Comparison of ENCODE assay signal across 22 cellular contexts in genomic region chr4:151436093-151436518, GRCh38. TPM values are rescaled to one million over a fixed set of nuclear protein-coding genes. Genes with fewer than 3 reads are reported as not detected.
DNase-seq lines count a peak whose midpoint lies in the region; TF ChIP-seq lines count a peak whose summit lies in the region.
"Had no signal": no experiment of that assay in that cellular context is flagged by ENCODE, and none has a peak within 500 bp of the region (broad histone marks: within the 10 kb centered on the region; RNA-seq: fewer than 3 reads in every experiment).

No MANE protein-coding gene starts in this region.

- peaks cover 7% of the 10 kb centered on the region; the same call in 1 of the 2 replicates for H3F3A ChIP-seq in GM23248 (ENCODE audit: insufficient read depth)

- 67 to 72% methylated on average over 4 of the region's 4 CpGs for WGBS in GM23248 (ENCODE audit: low coverage in 1 of 2, low lambda C conversion rate in 2 of 2, missing lambda C conversion rate in 2 of 2), 2 experiments

- H3K9ac ChIP-seq in GM23248: no peak overlapping the region

- H3K27me3 Mint-ChIP-seq in CD4-positive, alpha-beta memory T cell: peaks cover 3 to 6% of the 10 kb centered on the region in 2 donors

- no peaks in the 10 kb centered on the region for H3K4me1 Mint-ChIP-seq in CD4-positive, alpha-beta memory T cell
- H3K4me1 Mint-ChIP-seq: B cell had no signal

- H3K27me3 ChIP-seq in GM23248 (replicated peaks; ENCODE audit: insufficient read depth): no peaks in the 10 kb centered on the region
- H3K27me3 ChIP-seq in osteoblast (ENCODE audit: insufficient read depth, low read length): no peaks in the 10 kb centered on the region
- no peaks in the 10 kb centered on the region for H3K27me3 ChIP-seq in CD4-positive, alpha-beta memory T cell (ENCODE audit: insufficient read depth, low read length)
- H3K27me3 ChIP-seq: spleen had no signal

- H3K9me3 Mint-ChIP-seq in CD4-positive, alpha-beta memory T cell: peaks cover 0 to 3% (median 0%) of the 10 kb centered on the region in 8 donors
- H3K9me3 Mint-ChIP-seq: activated CD8-positive, alpha-beta T cell treated with anti-CD3 and anti-CD28 coated beads for 36 hours had no signal

- H2AFZ ChIP-seq in GM23248: peak overlapping the region; percentile 3; the same call in 1 of the 2 replicates
- H2AFZ ChIP-seq in osteoblast (ENCODE audit: low read length): peak overlapping the region; percentile 19

- POLR2A ChIA-PET in CD4-positive, alpha-beta memory T cell (lab: Charles Lee; ENCODE audit: partially characterized antibody): no interaction called here

- H3K79me2 ChIP-seq in GM23248 (ENCODE audit: insufficient read depth) (no peaks in the 10 kb centered on the region), osteoblast (ENCODE audit: insufficient read depth, low read length) (no peaks in the 10 kb centered on the region)

- no peak overlapping the region for H3K4me3 ChIP-seq in GM23248
- no peak overlapping the region for H3K4me3 ChIP-seq in osteoblast (ENCODE audit: insufficient read depth, low read length)
- H3K4me3 ChIP-seq in foreskin fibroblast (ENCODE audit: low read depth in 1 of 2, low read length in 2 of 2): no peak overlapping the region
- H3K4me3 ChIP-seq in CD4-positive, alpha-beta memory T cell (ENCODE audit: low read length in 2 of 2): no peak overlapping the region
- H3K4me3 ChIP-seq: GM12878, spleen had no signal

- no peaks in the 10 kb centered on the region for H3K9me2 ChIP-seq in GM23248 (ENCODE audit: insufficient read depth)

- CTCF ChIA-PET in CD4-positive, alpha-beta memory T cell (lab: Charles Lee; ENCODE audit: partially characterized antibody): no interaction called here

- intact Hi-C loops in CD4-positive, alpha-beta memory T cell (cut with micrococcal nuclease): no loop called here

- no peak for TF ChIP-seq CTCF in osteoblast (IDR thresholded peaks at IDR 0.05; ENCODE audit: extremely low read depth, low read depth, low read length)
- no peak for TF ChIP-seq CTCF in foreskin fibroblast (IDR thresholded peaks at IDR 0.05; ENCODE audit: low read depth, low read length)

- no peak for DNase-seq in GM23248
- peak; percentile 77 for DNase-seq in NCI-H526 treated with DMSO at 0.1 percent for 48 hours (lab: John Stamatoyannopoulos, UW)
- peak; percentile 57 for DNase-seq in fibroblast of peridontal ligament (ENCODE audit: extremely low read depth)
- DNase-seq in osteoblast (ENCODE audit: insufficient read length, low spot score, missing footprints): peak; percentile 32
- no peak for DNase-seq in foreskin fibroblast
- no peak for DNase-seq in CD4-positive, alpha-beta memory T cell
- no peak for DNase-seq in activated effector memory CD4-positive, alpha-beta T cell treated with Interleukin-2 at 50 U/mL for 16 hours
- no peak for DNase-seq in putamen (ENCODE audit: low spot score)
- DNase-seq: activated CD8-positive, alpha-beta T cell treated with anti-CD3 and anti-CD28 coated beads for 36 hours; activated T-cell treated with anti-CD3 and anti-CD28 coated beads, Interleukin-2, amount 50 U/mL, for 48 hours; DMS 273 treated with DMSO at 0.1 percent for 48 hours; GF-D8; NCI-H146; NCI-H510A treated with DMSO at 0.1 percent for 48 hours; spleen; stimulated activated CD8-positive, alpha-beta memory T cell treated with anti-CD3 and anti-CD28 coated beads, Interleukin-4, amount 100 ng/mL, for 48 hours; substantia nigra; T-helper 2 cell had no signal

- H3K36me3 ChIP-seq in GM23248 (ENCODE audit: low read depth): no peaks in the 10 kb centered on the region
- no peaks in the 10 kb centered on the region for H3K36me3 ChIP-seq in osteoblast (ENCODE audit: insufficient read depth, low read length)
- no peaks in the 10 kb centered on the region for H3K36me3 ChIP-seq in CD4-positive, alpha-beta memory T cell (ENCODE audit: insufficient read depth, low read length)
- H3K36me3 ChIP-seq: spleen had no signal

- in situ Hi-C loops in GM23248 (cut with MboI): no loop called here

- H4K20me1 ChIP-seq in GM23248 (ENCODE audit: insufficient read depth) (no peaks in the 10 kb centered on the region), osteoblast (ENCODE audit: insufficient read depth, low read length) (no peaks in the 10 kb centered on the region)

- no peaks in the 10 kb centered on the region for H3K9me3 ChIP-seq in GM23248 (ENCODE audit: low read depth)
- H3K9me3 ChIP-seq in osteoblast (ENCODE audit: low read depth, low read length): no peaks in the 10 kb centered on the region
- H3K9me3 ChIP-seq in CD4-positive, alpha-beta memory T cell (ENCODE audit: control insufficient read depth in 1 of 2, low read length in 2 of 2): no peaks in the 10 kb centered on the region
- H3K9me3 ChIP-seq: spleen had no signal

- H3K4me2 ChIP-seq in GM23248 (ENCODE audit: unreplicated experiment): no peak overlapping the region
- peak overlapping the region; percentile 35 for H3K4me2 ChIP-seq in osteoblast (ENCODE audit: insufficient read depth, low read length)

- no peak overlapping the region for H3K27ac Mint-ChIP-seq in CD4-positive, alpha-beta memory T cell
- H3K27ac Mint-ChIP-seq: activated CD8-positive, alpha-beta T cell treated with anti-CD3 and anti-CD28 coated beads for 36 hours; activated naive CD8-positive, alpha-beta T cell; B cell; natural killer cell treated with Interleukin-12 subunit alpha and Interleukin-12 subunit beta and Interleukin-15 and Interleukin-18, amount 100 ng/mL, for 72 hours had no signal

- peaks cover 21% of the 10 kb centered on the region for H3K4me1 ChIP-seq in GM23248 (ENCODE audit: insufficient read depth)
- H3K4me1 ChIP-seq in osteoblast (ENCODE audit: insufficient read depth, low read length): peaks cover 20% of the 10 kb centered on the region
- no peaks in the 10 kb centered on the region for H3K4me1 ChIP-seq in CD4-positive, alpha-beta memory T cell (ENCODE audit: insufficient read depth, low read length)
- H3K4me1 ChIP-seq: spleen had no signal

- H3K4me3 Mint-ChIP-seq in CD4-positive, alpha-beta memory T cell: no peak overlapping the region
- H3K4me3 Mint-ChIP-seq: activated CD8-positive, alpha-beta T cell treated with anti-CD3 and anti-CD28 coated beads for 36 hours; activated naive CD8-positive, alpha-beta T cell; B cell; natural killer cell treated with Interleukin-12 subunit alpha and Interleukin-12 subunit beta and Interleukin-15 and Interleukin-18, amount 100 ng/mL, for 72 hours had no signal

- H3K36me3 Mint-ChIP-seq in CD4-positive, alpha-beta memory T cell: no peaks in the 10 kb centered on the region
- H3K36me3 Mint-ChIP-seq: activated naive CD8-positive, alpha-beta T cell; natural killer cell treated with Interleukin-12 subunit alpha and Interleukin-12 subunit beta and Interleukin-15 and Interleukin-18, amount 100 ng/mL, for 72 hours had no signal

- H3K27ac ChIP-seq in GM23248 (no peak overlapping the region), osteoblast (ENCODE audit: low read depth, low read length) (no peak overlapping the region)
- H3K27ac ChIP-seq in CD4-positive, alpha-beta memory T cell (ENCODE audit: low read depth, low read length): no peak overlapping the region
- H3K27ac ChIP-seq: spleen had no signal

RNA-seq across cellular contexts. Expression of gene FHIP1A, which starts 27.1 kb away (rescaled TPM):
- total RNA-seq in GM23248 (2014; rRNA removed; shearing (Covaris generic)): 0.11 TPM in 1 of 2 replicates, not detected in the other
- polyA plus RNA-seq in GM23248 (2016; fragmentation: Nextera tagmentation; extraction: Ambion mirVana): not detected in 2 replicates
- 4.4 and 4.7 TPM in 2 replicates for total RNA-seq in osteoblast
- 1 to 10 TPM; 2.6 to 3.2 TPM for total RNA-seq in CD4-positive, alpha-beta memory T cell
- under 1 TPM in 1 of 2 donors, not detected in 1; 0.59 TPM for polyA plus RNA-seq in CD4-positive, alpha-beta memory T cell

Comparison
In these comparisons a context has a peak if more than half of its experiments do, and no peak if none do; other contexts are left out.
1. DNase-seq: peak in NCI-H526 treated with DMSO at 0.1 percent for 48 hours (single experiment), fibroblast of peridontal ligament (single experiment) and osteoblast (single experiment); none in GM23248 (single experiment), foreskin fibroblast (0 of 2), CD4-positive, alpha-beta memory T cell (0 of 5), activated effector memory CD4-positive, alpha-beta T cell treated with Interleukin-2 at 50 U/mL for 16 hours (single experiment) and putamen (single experiment).